In genomic region chr4:118592289-118592688, GRCh38 we compare ENCODE assay signal across 8 cellular contexts.
DNase-seq lines count a peak whose midpoint lies in the region; FAIRE-seq and TF ChIP-seq lines count a peak whose summit lies in the region.
"Not testable (repeated sequence)": the region's sequence is repeated elsewhere in the genome, so short reads cannot be mapped to it uniquely, and the experiment has no call there.

No MANE protein-coding gene starts in this region.

- H3K27ac Mint-ChIP-seq in HFFc6: not testable (repeated sequence)

- not testable (repeated sequence) for H3K36me3 Mint-ChIP-seq in HFFc6 (ENCODE audit: low read depth)

- H2AFZ ChIP-seq in SU-DHL-6 (ENCODE audit: low read depth, low read length, severe bottlenecking); endothelial cell of umbilical vein (ENCODE audit: low read depth, low read length); keratinocyte (ENCODE audit: control insufficient read depth, low read length); neuron (ENCODE audit: low read depth, low read length): not testable (repeated sequence)

- not testable (repeated sequence) for H3K27me3 Mint-ChIP-seq in HFFc6 (ENCODE audit: insufficient read depth)

- H3K9ac ChIP-seq in SU-DHL-6 (ENCODE audit: low read length) (peak overlapping the region; percentile 51; the same call in 1 of the 2 replicates), adipocyte (ENCODE audit: low read length) (peak overlapping the region; percentile 85), endothelial cell of umbilical vein (replicated peaks; ENCODE audit: extremely low read depth, insufficient read depth, low read length) (peak overlapping the region; percentile 57), keratinocyte (ENCODE audit: control insufficient read depth, extremely low read depth, insufficient read depth, low read length) (peak overlapping the region; percentile 70), stomach smooth muscle (ENCODE audit: low read length in 2 of 2) (peak overlapping the region in 1 of 2 donors; percentile 68)

- TF ChIP-seq CTCF in BE2C (IDR thresholded peaks at IDR 0.05; ENCODE audit: low read depth, low read length); HFFc6 (IDR thresholded peaks at IDR 0.05); SU-DHL-6 (IDR thresholded peaks at IDR 0.05; ENCODE audit: insufficient read depth, low read length, poor library complexity, severe bottlenecking); endothelial cell of umbilical vein (IDR thresholded peaks at IDR 0.05; ENCODE audit: extremely low read depth in 1 of 2, insufficient read depth in 1 of 2, low read depth in 1 of 2, low read length in 2 of 2); keratinocyte (optimal IDR thresholded peaks at IDR 0.05 in 1 of 3, IDR thresholded peaks at IDR 0.05 in 1 of 3, conservative IDR thresholded peaks at IDR 0.05 in 1 of 3; ENCODE audit: extremely low read depth in 1 of 3, insufficient read depth in 2 of 3, low read length in 3 of 3): not testable (repeated sequence)

- intact Hi-C loops in endothelial cell of umbilical vein (cut with micrococcal nuclease): not testable (repeated sequence)

- H3K27me3 ChIP-seq in BE2C; SU-DHL-6 (ENCODE audit: low read length); adipocyte (replicated peaks; ENCODE audit: control insufficient read depth, insufficient read depth, low read length); endothelial cell of umbilical vein (ENCODE audit: control insufficient read depth in 2 of 2, insufficient read depth in 2 of 2, low read length in 2 of 2); keratinocyte (ENCODE audit: control insufficient read depth, extremely low read depth, insufficient read depth, low read length); neuron (ENCODE audit: insufficient read depth, low read length); stomach smooth muscle (ENCODE audit: control insufficient read depth in 1 of 2, insufficient read depth in 2 of 2, low read length in 2 of 2): not testable (repeated sequence)

- BruUV-seq in endothelial cell of umbilical vein (replicated peaks; lab: Mats Ljungman, UMichigan): not testable (repeated sequence)

- not testable (repeated sequence) for H3K9me3 ChIP-seq in BE2C; SU-DHL-6 (ENCODE audit: insufficient read depth, low read length); adipocyte (ENCODE audit: control insufficient read depth, low read length); endothelial cell of umbilical vein (replicated peaks; ENCODE audit: control insufficient read depth, insufficient read depth, low read length); keratinocyte (ENCODE audit: control insufficient read depth, low read depth, low read length); neuron (ENCODE audit: low read length); stomach smooth muscle (ENCODE audit: control insufficient read depth in 2 of 2, low read length in 2 of 2)

- not testable (repeated sequence) for H3K4me1 ChIP-seq in BE2C; adipocyte (ENCODE audit: control insufficient read depth, insufficient read depth, low read length); endothelial cell of umbilical vein (ENCODE audit: control insufficient read depth, extremely low read depth, insufficient read depth, low read length); keratinocyte (ENCODE audit: control insufficient read depth, extremely low read depth, insufficient read depth, low read length); neuron (ENCODE audit: insufficient read depth, low read length); stomach smooth muscle (ENCODE audit: control insufficient read depth, insufficient read depth, low read length)

- POLR2A ChIA-PET in endothelial cell of umbilical vein (lab: Charles Lee): not testable (repeated sequence)

- TF ChIP-seq POLR2A in endothelial cell of umbilical vein (IDR thresholded peaks at IDR 0.05; ENCODE audit: low read depth, low read length): not testable (repeated sequence)

- not testable (repeated sequence) for H3K27ac ChIP-seq in SU-DHL-6 (ENCODE audit: low read depth, low read length); endothelial cell of umbilical vein (ENCODE audit: insufficient read depth, low read depth, low read length)
- H3K27ac ChIP-seq in keratinocyte (ENCODE audit: control insufficient read depth, insufficient read depth, low read length): peak overlapping the region; percentile 79
- H3K27ac ChIP-seq in stomach smooth muscle (ENCODE audit: low read length): peak overlapping the region; percentile 87

- H3K4me3 ChIP-seq in BE2C (ENCODE audit: low read depth, low read length): peak overlapping the region; percentile 72
- peak overlapping the region; percentile 45 for H3K4me3 ChIP-seq in SU-DHL-6 (ENCODE audit: insufficient read depth, low read length, poor library complexity, severe bottlenecking)
- H3K4me3 ChIP-seq in adipocyte (ENCODE audit: low read length): peak overlapping the region; percentile 86
- peak overlapping the region in 2 of 3 experiments; percentile 55 to 64 for H3K4me3 ChIP-seq in endothelial cell of umbilical vein (replicated peaks in 1 of 3; ENCODE audit: insufficient read depth in 1 of 3, low read depth in 1 of 3, low read length in 3 of 3)
- H3K4me3 ChIP-seq in keratinocyte (ENCODE audit: control insufficient read depth in 2 of 3, extremely low read depth in 1 of 3, insufficient read depth in 2 of 3, low read depth in 1 of 3, low read length in 3 of 3): peak overlapping the region; percentile 22 to 59 (median 54)
- H3K4me3 ChIP-seq in neuron (ENCODE audit: low read length): peak overlapping the region; percentile 83
- peak overlapping the region in 1 of 2 donors; percentile 77 for H3K4me3 ChIP-seq in stomach smooth muscle (ENCODE audit: low read length in 2 of 2)

- H3K9me2 ChIP-seq in SU-DHL-6 (replicated peaks; ENCODE audit: insufficient read depth, low read length): not testable (repeated sequence)

- not testable (repeated sequence) for H3K4me1 Mint-ChIP-seq in HFFc6 (ENCODE audit: low read depth)

- H4K20me1 ChIP-seq in SU-DHL-6 (ENCODE audit: low read depth, low read length); endothelial cell of umbilical vein (replicated peaks; ENCODE audit: control insufficient read depth, extremely low read depth, insufficient read depth, low read length); keratinocyte (ENCODE audit: control insufficient read depth, extremely low read depth, insufficient read depth, low read length): not testable (repeated sequence)

- not testable (repeated sequence) for H3K9me3 Mint-ChIP-seq in HFFc6

- not testable (repeated sequence) for H3F3A ChIP-seq in SU-DHL-6 (ENCODE audit: insufficient read depth)

- H3K79me2 ChIP-seq in SU-DHL-6 (ENCODE audit: insufficient read depth, low read length); endothelial cell of umbilical vein (ENCODE audit: control insufficient read depth, insufficient read depth, low read length); keratinocyte (ENCODE audit: control insufficient read depth, insufficient read depth, low read length): not testable (repeated sequence)

- not testable (repeated sequence) for FAIRE-seq in endothelial cell of umbilical vein (lab: Jason Lieb, UNC); keratinocyte (lab: Jason Lieb, UNC)

- not testable (repeated sequence) for H3K36me3 ChIP-seq in BE2C; SU-DHL-6 (ENCODE audit: low read length); adipocyte (ENCODE audit: control insufficient read depth, insufficient read depth, low read length, severe bottlenecking); endothelial cell of umbilical vein (ENCODE audit: control insufficient read depth in 2 of 2, extremely low read depth in 1 of 2, insufficient read depth in 2 of 2, low read length in 2 of 2); keratinocyte (ENCODE audit: control insufficient read depth in 2 of 2, extremely low read depth in 1 of 2, insufficient read depth in 2 of 2, low read length in 2 of 2); neuron (ENCODE audit: insufficient read depth, low read length); stomach smooth muscle (ENCODE audit: control insufficient read depth in 2 of 2, insufficient read depth in 2 of 2, low read length in 2 of 2)

- not testable (repeated sequence) for H3K9me1 ChIP-seq in endothelial cell of umbilical vein (replicated peaks; ENCODE audit: control insufficient read depth, extremely low read depth, insufficient read depth, low read length); keratinocyte (ENCODE audit: control insufficient read depth, extremely low read depth, insufficient read depth, low read length)

- CTCF ChIA-PET in endothelial cell of umbilical vein (lab: Charles Lee): interaction anchor here (0.8 kb wide), 1 partner anchor 168 kb away, joined by 3 read pairs; no protein-coding TSS in a partner anchor

- DNase-seq in BE2C; HFFc6; adipocyte (ENCODE audit: low read depth); endothelial cell of umbilical vein (ENCODE audit: low read depth, low spot score); keratinocyte (ENCODE audit: low read depth, low spot score): not testable (repeated sequence)

- dilution Hi-C loops in endothelial cell of umbilical vein (cut with MboI; ENCODE audit: extremely low pct_ligation_motif_present, low sequenced_read_pairs); keratinocyte (cut with MboI; ENCODE audit: extremely low pct_ligation_motif_present, low sequenced_read_pairs): not testable (repeated sequence)

- H3K4me2 ChIP-seq in SU-DHL-6 (ENCODE audit: low read depth, low read length, poor library complexity, severe bottlenecking) (peak overlapping the region; percentile 34), endothelial cell of umbilical vein (ENCODE audit: insufficient read depth, low read length) (peak overlapping the region; percentile 70), keratinocyte (ENCODE audit: control insufficient read depth, extremely low read depth, insufficient read depth, low read depth, low read length) (peak overlapping the region; percentile 58)

- H3K4me3 Mint-ChIP-seq in HFFc6: peak overlapping the region; percentile 99
